ENCODE assay signal across 9 cellular contexts in the genomic region with DNA sequence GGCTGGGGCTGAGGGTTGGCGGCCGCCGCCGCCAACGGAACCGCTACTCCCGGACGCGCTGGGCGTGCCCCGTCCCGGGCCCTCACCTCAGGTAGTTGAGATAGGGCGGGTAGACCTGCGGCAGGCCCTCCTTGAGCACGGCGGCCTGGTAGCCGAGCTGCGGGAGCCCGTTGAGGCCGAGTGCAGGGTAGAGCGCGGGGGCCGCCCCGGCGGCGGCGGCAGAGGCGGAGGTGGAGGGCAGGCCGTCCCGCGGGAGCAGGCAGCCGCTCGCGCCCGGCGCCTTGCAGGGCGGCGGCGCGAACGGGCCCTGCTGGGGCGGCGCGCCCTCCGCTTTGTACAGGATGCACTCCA. TPM values are rescaled to one million over a fixed set of nuclear protein-coding genes. Genes with fewer than 3 reads are reported as not detected.
DNase-seq lines count a peak whose midpoint lies in the region; ATAC-seq and TF ChIP-seq lines count a peak whose summit lies in the region.
"Had no signal": no experiment of that assay in that cellular context is flagged by ENCODE, and none has a peak within 500 bp of the region (broad histone marks: within the 10 kb centered on the region; RNA-seq: fewer than 3 reads in every experiment).

No MANE protein-coding gene starts in this region.

- intact Hi-C loops in cardiac septum (cut with DNase I), result loop anchor here (2.0 kb wide), 1 partner anchor 93 kb away; no protein-coding TSS in a partner anchor
- intact Hi-C loops in ovary (cut with DNase I), result loop anchor here in 1 of 4 donors (5.0 kb wide), 1 partner anchor 95 kb away; no protein-coding TSS in a partner anchor

- TF ChIP-seq CTCF in BJ (IDR thresholded peaks at IDR 0.05; ENCODE audit: insufficient read depth, low read depth, low read length), result no peak
- TF ChIP-seq CTCF in ovary (IDR thresholded peaks at IDR 0.05), result no peak

- DNase-seq in BJ (ENCODE audit: low read depth) (no peak), SJSA1 (ENCODE audit: low read depth in 1 of 2, low spot score in 2 of 2) (peak in 1 of 2 experiments; percentile 14), cardiac septum (ENCODE audit: low spot score) (peak; percentile 75), ovary (peak in 3 of 5 donors; percentile 48 to 62 (median 53)), NCI-H1930 (lab: John Stamatoyannopoulos, UW) (no peak), cerebellar cortex (ENCODE audit: low spot score) (no peak), NCI-H2171 treated with DMSO at 0.1 percent for 48 hours (lab: John Stamatoyannopoulos, UW) (no peak)
- DNase-seq: activated B cell treated with CpG ODN at 0.5 μM for 24 hours had no signal

- no peak for TF ChIP-seq POLR2A in ovary (IDR thresholded peaks at IDR 0.05)

- H3K9me3 ChIP-seq in SJSA1 (replicated peaks) (no peaks in the 10 kb centered on the region), ovary (no peaks in the 10 kb centered on the region)

- no peak for ATAC-seq in GM18909 (IDR thresholded peaks at IDR 0.05; ENCODE audit: poor library complexity, unreplicated experiment)

- H3K36me3 ChIP-seq in BJ (ENCODE audit: control insufficient read depth, insufficient read depth, low read length), result no peaks in the 10 kb centered on the region
- no peaks in the 10 kb centered on the region for H3K36me3 ChIP-seq in SJSA1
- H3K36me3 ChIP-seq in ovary, result no peaks in the 10 kb centered on the region

- H3K27ac ChIP-seq in SJSA1 (no peak overlapping the region), ovary (peak overlapping the region; percentile 90 to 93)

- peaks cover 7% of the 10 kb centered on the region; the same call in 1 of the 2 replicates for H3K4me1 ChIP-seq in SJSA1 (replicated peaks)
- peaks cover 3% of the 10 kb centered on the region for H3K4me1 ChIP-seq in ovary (ENCODE audit: insufficient read depth)

- peaks cover 31% of the 10 kb centered on the region for H3K27me3 ChIP-seq in BJ (ENCODE audit: control insufficient read depth, insufficient read depth, low read length)
- H3K27me3 ChIP-seq in SJSA1 (replicated peaks), result peaks cover 37% of the 10 kb centered on the region
- no peaks in the 10 kb centered on the region for H3K27me3 ChIP-seq in ovary

- H3K4me3 ChIP-seq in BJ (ENCODE audit: low read depth, low read length), result peak overlapping the region; percentile 28
- peak overlapping the region; percentile 19 for H3K4me3 ChIP-seq in SJSA1
- H3K4me3 ChIP-seq in ovary, result peak overlapping the region; percentile 74

- POLR2A ChIA-PET in BJ (lab: Charles Lee), result no interaction called here

- WGBS in ovary, 3 donors, result 0 to 1% (median 1%) methylated on average over 18 to 45 of the region's 45 CpGs

- TF ChIP-seq EP300 in ovary (IDR thresholded peaks at IDR 0.05), result no peak

- CTCF ChIA-PET in BJ (lab: Yijun Ruan, JAX), result no interaction called here

RNA-seq across cellular contexts. Expression of a gene that starts 2.3 kb away (rescaled TPM):
- polyA plus RNA-seq in BJ (2011; rRNA removed), result not detected in 2 replicates
- not detected in 2 replicates for polyA minus RNA-seq in BJ (2011; rRNA and poly(A)+ RNA removed)
- total RNA-seq in SJSA1 (2014; rRNA removed; shearing (Covaris generic)), result not detected in 2 replicates
- 12.0 TPM for total RNA-seq in cardiac septum
- 10 to 100 TPM; 13.8 to 94.3 (median 21.7) TPM for total RNA-seq in ovary
- 10 to 100 TPM in 1 of 2 donors, 1 to 10 TPM in 1; 6.1 to 12.6 TPM for polyA plus RNA-seq in ovary
- total RNA-seq: activated B cell treated with CpG ODN at 0.5 μM for 24 hours had no signal

Comparison
In these comparisons a context has a peak if more than half of its experiments do, and no peak if none do; other contexts are left out.
1. DNase-seq: peak in cardiac septum (single experiment) and ovary (3 of 5); none in BJ (single experiment), NCI-H1930 (0 of 2), cerebellar cortex (single experiment) and NCI-H2171 treated with DMSO at 0.1 percent for 48 hours (single experiment).
2. H3K4me3 ChIP-seq: peak in every context shown above with its lines; median percentile 74 in ovary; 28 in BJ; 19 in SJSA1.
3. RNA of a gene that starts 2.3 kb away (total RNA-seq): 13.8 to 94.3 TPM in ovary and 12.0 TPM in cardiac septum (single experiment); not detected in SJSA1; every median in the first group is over 10 times any median in the second.